Comparison of ENCODE assay signal across 27 cellular contexts in genomic region chr20:48100483-48100882, GRCh38.
"Had no signal": no experiment of that assay in that cellular context is flagged by ENCODE, and none has a peak within 500 bp of the region (broad histone marks: within the 10 kb centered on the region; RNA-seq: fewer than 3 reads in every experiment).

No MANE protein-coding gene starts in this region.

- H3K27me3 Mint-ChIP-seq: stimulated activated naive CD8-positive, alpha-beta T cell treated with anti-CD3 and anti-CD28 coated beads, Interleukin-15, amount 100 ng/mL, for 72 hours had no signal

- H3K27me3 ChIP-seq: right atrium auricular region, thyroid gland had no signal

- DNase-seq: dorsolateral prefrontal cortex; effector CD4-positive, alpha-beta T cell; hypothalamus; immature natural killer cell; islet precursor cell; kidney glomerular epithelial cell; left ventricle myocardium superior; mucosa of descending colon; naive B cell; nucleus accumbens; stimulated activated CD4-positive, alpha-beta T cell treated with anti-CD3 and anti-CD28 coated beads, Interleukin-12 subunit alpha, Interleukin-12 subunit beta, amount 100 ng/mL, for 4 hours; stimulated activated CD4-positive, alpha-beta T cell treated with anti-CD3 and anti-CD28 coated beads, Interleukin-1b, Interleukin-23, amount 100 ng/mL, for 48 hours; stimulated activated CD4-positive, alpha-beta T cell treated with anti-CD3 and anti-CD28 coated beads, Interleukin-4, amount 100 ng/mL, for 1 hour; stimulated activated CD8-positive, alpha-beta memory T cell treated with anti-CD3 and anti-CD28 coated beads, Interleukin-4, amount 100 ng/mL, for 48 hours; stimulated activated naive CD4-positive, alpha-beta T cell; stimulated activated naive CD8-positive, alpha-beta T cell treated with anti-CD3 and anti-CD28 coated beads, Interleukin-15, amount 100 ng/mL, for 72 hours; thyroid gland; trophoblast cell had no signal

- H3K27ac Mint-ChIP-seq: immature natural killer cell; memory B cell; mesothelial cell of epicardium; natural killer cell treated with Interleukin-12 subunit alpha and Interleukin-12 subunit beta and Interleukin-15 and Interleukin-18, amount 100 ng/mL, for 72 hours; stimulated activated naive CD8-positive, alpha-beta T cell treated with anti-CD3 and anti-CD28 coated beads, Interleukin-15, amount 100 ng/mL, for 72 hours had no signal

- H3K36me3 Mint-ChIP-seq: immature natural killer cell; memory B cell; mesothelial cell of epicardium; naive B cell; natural killer cell treated with Interleukin-12 subunit alpha and Interleukin-12 subunit beta and Interleukin-15 and Interleukin-18, amount 100 ng/mL, for 72 hours had no signal

- H3K27ac ChIP-seq: dorsolateral prefrontal cortex, prostate gland, right atrium auricular region, thyroid gland had no signal

- H3K9me3 Mint-ChIP-seq: mesothelial cell of epicardium; natural killer cell treated with Interleukin-12 subunit alpha and Interleukin-12 subunit beta and Interleukin-15 and Interleukin-18, amount 100 ng/mL, for 72 hours; stimulated activated naive CD8-positive, alpha-beta T cell treated with anti-CD3 and anti-CD28 coated beads, Interleukin-15, amount 100 ng/mL, for 72 hours had no signal

- ATAC-seq: left ventricle myocardium superior; mucosa of descending colon; natural killer cell treated with Interleukin-12 subunit alpha and Interleukin-12 subunit beta and Interleukin-15 and Interleukin-18, amount 100 ng/mL, for 72 hours; stimulated activated naive CD8-positive, alpha-beta T cell treated with anti-CD3 and anti-CD28 coated beads, Interleukin-15, amount 100 ng/mL, for 72 hours had no signal

- H3K4me1 Mint-ChIP-seq: immature natural killer cell; memory B cell; stimulated activated naive CD8-positive, alpha-beta T cell treated with anti-CD3 and anti-CD28 coated beads, Interleukin-15, amount 100 ng/mL, for 72 hours had no signal

- H3K36me3 ChIP-seq: prostate gland, right atrium auricular region, thyroid gland had no signal

- H3K4me3 Mint-ChIP-seq: immature natural killer cell; memory B cell; mesothelial cell of epicardium; natural killer cell treated with Interleukin-12 subunit alpha and Interleukin-12 subunit beta and Interleukin-15 and Interleukin-18, amount 100 ng/mL, for 72 hours; stimulated activated naive CD8-positive, alpha-beta T cell treated with anti-CD3 and anti-CD28 coated beads, Interleukin-15, amount 100 ng/mL, for 72 hours had no signal

- FAIRE-seq: colon, frontal cortex had no signal

- H3K4me2 ChIP-seq: smooth muscle cell had no signal

- H3K9me3 ChIP-seq: mucosa of descending colon, prostate gland, thyroid gland had no signal

- H3K4me3 ChIP-seq: dorsolateral prefrontal cortex, lung, mucosa of descending colon, prostate gland, right atrium auricular region, smooth muscle cell, thyroid gland had no signal

- H3K4me1 ChIP-seq: prostate gland, right atrium auricular region, thyroid gland had no signal
